In genomic region chr1:113904674-113905434, GRCh38 we compare ENCODE assay signal across 8 cellular contexts. TPM values are rescaled to one million over a fixed set of nuclear protein-coding genes. Genes with fewer than 3 reads are reported as not detected.
DNase-seq lines count a peak whose midpoint lies in the region; TF ChIP-seq lines count a peak whose summit lies in the region.

AP4B1 (minus strand) TSS chr1:113904799; CDS start chr1:113904717, 82 bp downstream.
DCLRE1B (plus strand) TSS chr1:113905326; CDS start chr1:113905587, 261 bp downstream.

- DNase-seq in COR-L47 (lab: John Stamatoyannopoulos, UW) (peak; percentile 100), GM20000 (ENCODE audit: low spot score) (peak; percentile 91), HT-29 (ENCODE audit: low spot score) (peak; percentile 99), medulla oblongata (ENCODE audit: extremely low spot score) (peak; percentile 99)
- peak; percentile 100 for DNase-seq in NK-92 treated with Interleukin-12 subunit alpha and Interleukin-12 subunit beta, amount 100 ng/mL, for 24 hours (lab: John Stamatoyannopoulos, UW)
- peak; percentile 97 for DNase-seq in activated CD8-positive, alpha-beta memory T cell treated with anti-CD3 and anti-CD28 coated beads for 24 hours
- peak; percentile 92 for DNase-seq in effector CD8-positive, alpha-beta T cell (lab: John Stamatoyannopoulos, UW)
- peak; percentile 93 for DNase-seq in stimulated activated CD8-positive, alpha-beta memory T cell treated with anti-CD3 and anti-CD28 coated beads, Interleukin-12 subunit alpha, Interleukin-12 subunit beta, amount 100 ng/mL, for 1 hour (ENCODE audit: low read depth)

- TF ChIP-seq CTCF in GM20000 (IDR thresholded peaks at IDR 0.05; ENCODE audit: extremely low read depth, missing control alignments), result peak; percentile 69

RNA-seq across cellular contexts. Expression of gene AP4B1, which starts in this region (rescaled TPM):
- 6.7 and 12.5 TPM in 2 replicates for total RNA-seq in HT-29 (2014; rRNA removed; shearing (Covaris generic))

RNA-seq across cellular contexts. Expression of gene DCLRE1B, which starts in this region (rescaled TPM):
- 6.2 and 7.3 TPM in 2 replicates for total RNA-seq in HT-29 (2014; rRNA removed; shearing (Covaris generic))

Comparison
In these comparisons a context has a peak if more than half of its experiments do, and no peak if none do; other contexts are left out.
1. Peak in every context shown above with its lines: DNase-seq.